ENCODE assay signal across 23 cellular contexts in genomic region chr10:74049995-74050394, GRCh38. TPM values are rescaled to one million over a fixed set of nuclear protein-coding genes. Genes with fewer than 3 reads are reported as not detected.
DNase-seq lines count a peak whose midpoint lies in the region; ATAC-seq, FAIRE-seq and TF ChIP-seq lines count a peak whose summit lies in the region.
"Had no signal": no experiment of that assay in that cellular context is flagged by ENCODE, and none has a peak within 500 bp of the region (broad histone marks: within the 10 kb centered on the region; RNA-seq: fewer than 3 reads in every experiment).

No MANE protein-coding gene starts in this region.

- no peak overlapping the region for H3K4me3 Mint-ChIP-seq in osteocyte (ENCODE audit: unreplicated experiment)

- TSS peak; percentile 28 for BruUV-seq in Panc1 (replicated peaks; lab: Mats Ljungman, UMichigan)

- H3K27ac ChIP-seq in A549 (no peak overlapping the region; a peak in 1 of 6 replicates), Panc1 (ENCODE audit: low read length) (no peak overlapping the region), Peyer's patch (no peak overlapping the region)
- H3K27ac ChIP-seq: colonic mucosa, HL-60, parathyroid adenoma, VCaP had no signal

- CTCF ChIA-PET in A549 (lab: Yijun Ruan, JAX) (interaction anchor here (0.7 to 3.3 kb wide), 6 partner anchors 16 to 164 kb away, joined by 3 to 14 read pairs (median 4); no protein-coding TSS in a partner anchor), Panc1 (lab: Charles Lee) (interaction anchor here (0.7 kb wide), 1 partner anchor 164 kb away, joined by 3 read pairs; no protein-coding TSS in a partner anchor)

- H3K36me3 ChIP-seq in Panc1 (ENCODE audit: control insufficient read depth, insufficient read depth, low read length) (peaks cover 12% of the 10 kb centered on the region), Peyer's patch (peaks cover 0 to 3% (median 0%) of the 10 kb centered on the region in 3 donors)
- H3K36me3 ChIP-seq: colonic mucosa had no signal

- H3K36me3 Mint-ChIP-seq in osteocyte (ENCODE audit: unreplicated experiment): peaks cover 6% of the 10 kb centered on the region

- no peaks in the 10 kb centered on the region for H3K9me3 ChIP-seq in A549
- no peaks in the 10 kb centered on the region for H3K9me3 ChIP-seq in Panc1 (ENCODE audit: control insufficient read depth, insufficient read depth, low read depth, low read length)
- no peaks in the 10 kb centered on the region for H3K9me3 ChIP-seq in Peyer's patch
- H3K9me3 ChIP-seq: colonic mucosa had no signal

- no peak for FAIRE-seq in A549 (lab: Jason Lieb, UNC)
- FAIRE-seq: astrocyte had no signal

- WGBS in A549 (ENCODE audit: missing lambda C conversion rate): 82% methylated on average over 1 of the region's 1 CpG

- no peak overlapping the region for H3K4me3 ChIP-seq in A549
- H3K4me3 ChIP-seq in Panc1 (ENCODE audit: low read depth in 2 of 2, low read length in 2 of 2): no peak overlapping the region
- H3K4me3 ChIP-seq in Peyer's patch: no peak overlapping the region
- H3K4me3 ChIP-seq: colonic mucosa had no signal

- POLR2A ChIA-PET in A549 (lab: Yijun Ruan, JAX): no interaction called here
- POLR2A ChIA-PET in Panc1 (lab: Charles Lee): no interaction called here

- H3K4me2 ChIP-seq in A549: peak overlapping the region; percentile 17; the same call in 1 of the 3 replicates

- no peaks in the 10 kb centered on the region for H3K9me3 Mint-ChIP-seq in osteocyte (ENCODE audit: unreplicated experiment)

- no peak for TF ChIP-seq EP300 in A549 (IDR thresholded peaks at IDR 0.05)

- peaks cover 70% of the 10 kb centered on the region for H3K4me1 ChIP-seq in A549
- peaks cover 31% of the 10 kb centered on the region for H3K4me1 ChIP-seq in Panc1 (ENCODE audit: control insufficient read depth, insufficient read depth, low read length)
- H3K4me1 ChIP-seq in Peyer's patch: peaks cover 0 to 18% (median 0%) of the 10 kb centered on the region in 4 donors

- DNase-seq in A549 (ENCODE audit: low read depth in 1 of 2, low spot score in 1 of 2) (no peak), Panc1 (ENCODE audit: low read depth, low spot score) (no peak), Right ventricle myocardium superior (no peak), osteocyte (ENCODE audit: extremely low spot score, unreplicated experiment) (no peak), NCI-H187 (lab: John Stamatoyannopoulos, UW) (no peak), Peyer's patch (no peak)
- DNase-seq: activated CD4-positive, alpha-beta T cell treated with anti-CD3 and anti-CD28 coated beads, Interleukin-2, amount 50 U/mL, for 4 hours; activated naive CD4-positive, alpha-beta T cell; colonic mucosa; DMS153; foreskin melanocyte; GOT3; KBM-7; NCI-H2029; NCI-H510A; stimulated activated CD4-positive, alpha-beta T cell treated with anti-CD3 and anti-CD28 coated beads, Interleukin-4, amount 100 ng/mL, for 4 hours; T-helper 1 cell had no signal

- no peaks in the 10 kb centered on the region for H3K27me3 ChIP-seq in Panc1 (ENCODE audit: control insufficient read depth, insufficient read depth, low read length)
- H3K27me3 ChIP-seq in Peyer's patch: no peaks in the 10 kb centered on the region
- H3K27me3 ChIP-seq: colonic mucosa had no signal

- H3K27ac Mint-ChIP-seq in osteocyte (ENCODE audit: unreplicated experiment): peak overlapping the region; percentile 78

- TF ChIP-seq CTCF in A549 (IDR thresholded peaks at IDR 0.05) (no peak), Panc1 (IDR thresholded peaks at IDR 0.05) (no peak), osteocyte (IDR thresholded peaks at IDR 0.05) (no peak), Peyer's patch (IDR thresholded peaks at IDR 0.05) (no peak)

- intact Hi-C loops in Panc1 (cut with micrococcal nuclease; ENCODE audit: unreplicated experiment) (no loop called here), Right ventricle myocardium superior (cut with DNase I) (no loop called here)

- TF ChIP-seq RAD21 in A549 (conservative IDR thresholded peaks at IDR 0.05 in 1 of 2, IDR thresholded peaks at IDR 0.05 in 1 of 2): no peak

- H3K4me1 Mint-ChIP-seq in osteocyte (ENCODE audit: unreplicated experiment): peaks cover 73% of the 10 kb centered on the region

- ATAC-seq in A549 (peak in 1 of 2 experiments; percentile 11; a peak in 1 of 6 replicates), Panc1 (no peak), Right ventricle myocardium superior (ENCODE audit: poor library complexity) (peak; percentile 65), HG02870 (IDR thresholded peaks at IDR 0.05; ENCODE audit: unreplicated experiment) (no peak), HG03025 (IDR thresholded peaks at IDR 0.05; ENCODE audit: low FRiP score, unreplicated experiment) (no peak)

- in situ Hi-C loops in Panc1 (cut with HindIII; ENCODE audit: low pct_unique_long_range_greater_than_20kb, low sequenced_read_pairs): no loop called here

- H3K27me3 Mint-ChIP-seq in osteocyte (ENCODE audit: unreplicated experiment): no peaks in the 10 kb centered on the region

- TF ChIP-seq POLR2A in A549 (IDR thresholded peaks at IDR 0.05; ENCODE audit: low read length) (no peak), Peyer's patch (IDR thresholded peaks at IDR 0.05) (no peak)

TF ChIP-seq in A549, 52 proteins besides CTCF, POLR2A, EP300 and RAD21:
- no peak for TF ChIP-seq ZC3H11A (IDR thresholded peaks at IDR 0.05)
- no peak for TF ChIP-seq EHMT2 (IDR thresholded peaks at IDR 0.05; ENCODE audit: low read depth)
- no peak for TF ChIP-seq MAFK (IDR thresholded peaks at IDR 0.05; ENCODE audit: partially characterized antibody)
- no peak for TF ChIP-seq MAZ (IDR thresholded peaks at IDR 0.05; ENCODE audit: borderline replicate concordance, low read depth, low read length)
- no peak for TF ChIP-seq HOXA7 (CRISPR knock-in tag; IDR thresholded peaks at IDR 0.05)
- no peak for TF ChIP-seq CHD2 (IDR thresholded peaks at IDR 0.05; ENCODE audit: low read length, partially characterized antibody)
- TF ChIP-seq ZNF302 (CRISPR knock-in tag; IDR thresholded peaks at IDR 0.05): no peak
- TF ChIP-seq SMC3 (IDR thresholded peaks at IDR 0.05): no peak
- no peak for TF ChIP-seq HMGXB4 (CRISPR knock-in tag; IDR thresholded peaks at IDR 0.05; ENCODE audit: borderline replicate concordance)
- no peak for TF ChIP-seq CBX2 (IDR thresholded peaks at IDR 0.05; ENCODE audit: borderline replicate concordance, low read depth)
- TF ChIP-seq ZSCAN20 (CRISPR knock-in tag; IDR thresholded peaks at IDR 0.05): no peak
- no peak for TF ChIP-seq MYC (IDR thresholded peaks at IDR 0.05; ENCODE audit: borderline replicate concordance, low read length)
- TF ChIP-seq SREBF2 (IDR thresholded peaks at IDR 0.05): no peak
- no peak for TF ChIP-seq REST (IDR thresholded peaks at IDR 0.05)
- no peak for TF ChIP-seq HEYL (CRISPR knock-in tag; IDR thresholded peaks at IDR 0.05)
- TF ChIP-seq GATA3 (IDR thresholded peaks at IDR 0.05; ENCODE audit: borderline replicate concordance): no peak
- no peak for TF ChIP-seq HOXB5 (CRISPR knock-in tag; IDR thresholded peaks at IDR 0.05)
- TF ChIP-seq KDM5A (IDR thresholded peaks at IDR 0.05): no peak

RNA-seq across cellular contexts. Expression of gene VCL, which starts 52.1 kb away (rescaled TPM):
- 101 and 112 TPM in 2 replicates for polyA plus RNA-seq in A549 (2011; rRNA removed)
- 42.5 and 49.4 TPM in 2 replicates for polyA plus RNA-seq in A549 (2012; cell fraction: cytosol; rRNA removed)
- 139 and 188 TPM in 2 replicates for polyA plus RNA-seq in A549 (2012; cell fraction: nucleus; rRNA removed)
- 111 to 119 TPM (median 112 TPM) in 3 replicates for polyA plus RNA-seq in A549 (2017; fragmentation: RNase III; extraction: RNeasy Plus Mini Kit Qiagen cat#74134 plus additional on column Dnase treatment)
- 89.4 and 90.1 TPM in 2 replicates for polyA minus RNA-seq in A549 (2011; rRNA and poly(A)+ RNA removed)
- total RNA-seq in Panc1 (2021; ENCODE audit: unreplicated experiment): 495 TPM
- 227 TPM for polyA plus RNA-seq in Panc1 (2012; ENCODE audit: insufficient read length)
- total RNA-seq in Right ventricle myocardium superior: 194 TPM
- 338 and 340 TPM in 2 replicates for total RNA-seq in osteocyte
- total RNA-seq in Peyer's patch: 100 to 1,000 TPM in 1 of 4 donors, 10 to 100 TPM in 3; 36.3 to 103 (median 61.4) TPM
